8 cellular contexts compared by ENCODE assay signal in the genomic region with DNA sequence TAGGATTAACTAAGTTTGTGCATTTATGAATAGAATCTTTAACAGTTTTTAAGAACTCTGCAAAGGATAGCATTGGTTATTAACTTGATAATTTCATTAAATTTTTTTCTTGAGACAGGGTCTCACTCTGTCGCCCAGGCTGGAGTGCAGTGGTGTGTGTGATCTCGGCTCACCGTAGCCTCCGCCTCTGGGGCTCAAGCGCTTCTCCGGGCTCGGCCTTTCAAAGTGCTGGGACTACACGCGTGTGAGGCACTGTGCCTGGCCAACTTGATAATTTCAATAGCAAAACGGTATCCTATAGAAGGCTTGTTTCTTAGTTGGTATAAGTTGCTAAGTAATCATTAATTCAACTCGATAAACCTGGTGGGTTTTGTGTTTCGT. TPM values are rescaled to one million over a fixed set of nuclear protein-coding genes. Genes with fewer than 3 reads are reported as not detected.
DNase-seq lines count a peak whose midpoint lies in the region; ATAC-seq and TF ChIP-seq lines count a peak whose summit lies in the region.

No MANE protein-coding gene starts in this region.

- H3K27ac ChIP-seq in left ventricle myocardium inferior (replicated peaks) (no peak overlapping the region), stomach smooth muscle (ENCODE audit: low read length) (no peak overlapping the region)

- TF ChIP-seq CTCF in WI38 (IDR thresholded peaks at IDR 0.05; ENCODE audit: low read depth, low read length): no peak
- no peak for TF ChIP-seq CTCF in left ventricle myocardium inferior (IDR thresholded peaks at IDR 0.05; ENCODE audit: borderline replicate concordance)

- peak overlapping the region; percentile 47 for H3K9ac ChIP-seq in stomach smooth muscle (ENCODE audit: low read length in 2 of 2)

- DNase-seq in NCI-H748 (lab: John Stamatoyannopoulos, UW; ENCODE audit: unreplicated experiment): peak; percentile 58
- DNase-seq in NCI-H748 treated with DMSO at 0.1 percent for 48 hours (lab: John Stamatoyannopoulos, UW): no peak
- DNase-seq in left ventricle myocardium inferior: no peak
- DNase-seq in OCI-M1 (lab: John Stamatoyannopoulos, UW): no peak
- no peak for DNase-seq in NK-92 treated with Interleukin-12 subunit alpha and Interleukin-12 subunit beta, amount 100 ng/mL, for 24 hours (lab: John Stamatoyannopoulos, UW)

- H3K27me3 ChIP-seq in left ventricle myocardium inferior (ENCODE audit: low read depth) (no peaks in the 10 kb centered on the region), stomach smooth muscle (ENCODE audit: control insufficient read depth in 1 of 2, insufficient read depth in 2 of 2, low read length in 2 of 2) (no peaks in the 10 kb centered on the region)

- ATAC-seq in HG02885 (IDR thresholded peaks at IDR 0.05; ENCODE audit: poor library complexity, unreplicated experiment): peak; percentile 56

- H3K9me3 ChIP-seq in left ventricle myocardium inferior (replicated peaks) (no peaks in the 10 kb centered on the region), stomach smooth muscle (ENCODE audit: control insufficient read depth in 2 of 2, low read length in 2 of 2) (no peaks in the 10 kb centered on the region)

- H3K36me3 ChIP-seq in left ventricle myocardium inferior (peaks cover 3% of the 10 kb centered on the region), stomach smooth muscle (ENCODE audit: control insufficient read depth in 2 of 2, insufficient read depth in 2 of 2, low read length in 2 of 2) (peaks cover 0 to 5% of the 10 kb centered on the region in 2 donors)

- H3K4me1 ChIP-seq in left ventricle myocardium inferior: peaks cover 16% of the 10 kb centered on the region
- peaks cover 9% of the 10 kb centered on the region for H3K4me1 ChIP-seq in stomach smooth muscle (ENCODE audit: control insufficient read depth, insufficient read depth, low read length)

- H3K4me3 ChIP-seq in WI38 (ENCODE audit: low read depth, low read length) (peak overlapping the region; percentile 59), left ventricle myocardium inferior (peak overlapping the region; percentile 68), stomach smooth muscle (ENCODE audit: low read length in 2 of 2) (peak overlapping the region; percentile 78 to 88)

- intact Hi-C loops in left ventricle myocardium inferior (cut with micrococcal nuclease): no loop called here

RNA-seq across cellular contexts. Expression of gene ADNP2, which starts 38.0 kb away (rescaled TPM):
- 7.5 TPM for total RNA-seq in left ventricle myocardium inferior
